Comparison of ENCODE assay signal across 8 cellular contexts in genomic region chr4:48780867-48781219, GRCh38. TPM values are rescaled to one million over a fixed set of nuclear protein-coding genes. Genes with fewer than 3 reads are reported as not detected.
DNase-seq lines count a peak whose midpoint lies in the region; ATAC-seq and TF ChIP-seq lines count a peak whose summit lies in the region.

No MANE protein-coding gene starts in this region.

- no peaks in the 10 kb centered on the region for H3K27me3 ChIP-seq in endocrine pancreas (ENCODE audit: control insufficient read depth, insufficient read depth, low read length)

- no peaks in the 10 kb centered on the region for H3K9me3 ChIP-seq in endocrine pancreas (ENCODE audit: control insufficient read depth, low read length)

- peaks cover 10 to 41% (median 37%) of the 10 kb centered on the region in 4 donors for H3K4me1 Mint-ChIP-seq in naive thymus-derived CD8-positive, alpha-beta T cell
- H3K4me1 Mint-ChIP-seq in type B pancreatic cell (ENCODE audit: unreplicated experiment) = peaks cover 45% of the 10 kb centered on the region

- H3K36me3 Mint-ChIP-seq in naive thymus-derived CD8-positive, alpha-beta T cell = peaks cover 0 to 2% (median 0%) of the 10 kb centered on the region in 3 donors
- no peaks in the 10 kb centered on the region for H3K36me3 Mint-ChIP-seq in type B pancreatic cell

- TF ChIP-seq CTCF in AG10803 (conservative IDR thresholded peaks at IDR 0.05; ENCODE audit: low read length) = no peak
- no peak for TF ChIP-seq CTCF in type B pancreatic cell (conservative IDR thresholded peaks at IDR 0.05)

- POLR2A ChIA-PET in naive thymus-derived CD8-positive, alpha-beta T cell (lab: Charles Lee) = interaction anchor here (0.8 to 2.9 kb wide), 8 partner anchors 13 to 866 kb away, joined by 3 to 22 read pairs (median 6); partner anchors contain the start of genes NFXL1, OCIAD1, OCIAD2 and SLAIN2

- H3K4me3 ChIP-seq in AG10803 (ENCODE audit: low read length) = peak overlapping the region; percentile 68
- peak overlapping the region; percentile 84 for H3K4me3 ChIP-seq in Jurkat, Clone E6-1 (ENCODE audit: low read length)
- peak overlapping the region; percentile 99 for H3K4me3 ChIP-seq in endocrine pancreas (ENCODE audit: control insufficient read depth, insufficient read depth, low read length)

- no peaks in the 10 kb centered on the region for H3K36me3 ChIP-seq in endocrine pancreas (ENCODE audit: control insufficient read depth, insufficient read depth, low read length)

- peak overlapping the region; percentile 58 to 97 (median 90) for H3K27ac Mint-ChIP-seq in naive thymus-derived CD8-positive, alpha-beta T cell
- H3K27ac Mint-ChIP-seq in type B pancreatic cell = peak overlapping the region; percentile 91

- H3K9me3 Mint-ChIP-seq in naive thymus-derived CD8-positive, alpha-beta T cell = no peaks in the 10 kb centered on the region
- H3K9me3 Mint-ChIP-seq in type B pancreatic cell = no peaks in the 10 kb centered on the region

- no peak for ATAC-seq in naive thymus-derived CD8-positive, alpha-beta T cell
- ATAC-seq in GM21390 (IDR thresholded peaks at IDR 0.05; ENCODE audit: unreplicated experiment) = no peak

- DNase-seq in AG10803 (ENCODE audit: low read depth) (no peak), type B pancreatic cell (ENCODE audit: extremely low spot score, unreplicated experiment) (no peak), GOT3 (lab: John Stamatoyannopoulos, UW) (no peak)
- no peak for DNase-seq in Jurkat, Clone E6-1 (ENCODE audit: low read depth, low spot score)
- DNase-seq in activated CD4-positive, alpha-beta T cell treated with anti-CD3 and anti-CD28 coated beads for 24 hours (ENCODE audit: low read depth in 2 of 2) = peak; percentile 4 to 22
- peak; percentile 12 to 75 (median 39) for DNase-seq in naive thymus-derived CD8-positive, alpha-beta T cell

- H3K9ac ChIP-seq in endocrine pancreas (ENCODE audit: control insufficient read depth, insufficient read depth, low read length) = peak overlapping the region; percentile 93

- peaks cover 24% of the 10 kb centered on the region for H3K4me1 ChIP-seq in endocrine pancreas (ENCODE audit: control insufficient read depth, insufficient read depth, low read length)

- H3K27me3 Mint-ChIP-seq in naive thymus-derived CD8-positive, alpha-beta T cell = no peaks in the 10 kb centered on the region
- H3K27me3 Mint-ChIP-seq in type B pancreatic cell = no peaks in the 10 kb centered on the region

- H3K4me3 Mint-ChIP-seq in naive thymus-derived CD8-positive, alpha-beta T cell = peak overlapping the region; percentile 86 to 96 (median 92)
- H3K4me3 Mint-ChIP-seq in type B pancreatic cell = peak overlapping the region; percentile 92

RNA-seq across cellular contexts. Expression of gene FRYL, which starts 0.8 kb away (rescaled TPM):
- polyA plus RNA-seq in Jurkat, Clone E6-1 (2012; ENCODE audit: insufficient read depth, insufficient read length) = 41.2 TPM
- 100 to 1,000 TPM; 111 to 119 TPM for total RNA-seq in naive thymus-derived CD8-positive, alpha-beta T cell
- 10 to 100 TPM; 31.4 to 36.4 (median 31.6) TPM for polyA plus RNA-seq in naive thymus-derived CD8-positive, alpha-beta T cell
- total RNA-seq in type B pancreatic cell (ENCODE audit: low replicate concordance) = 43.1 and 50.0 TPM in 2 replicates

RNA-seq across cellular contexts. Expression of gene OCIAD1, which starts 50.0 kb away (rescaled TPM):
- 128 TPM for polyA plus RNA-seq in Jurkat, Clone E6-1 (2012; ENCODE audit: insufficient read depth, insufficient read length)
- 100 to 1,000 TPM; 125 to 131 TPM for total RNA-seq in naive thymus-derived CD8-positive, alpha-beta T cell
- 100 to 1,000 TPM; 172 to 191 (median 188) TPM for polyA plus RNA-seq in naive thymus-derived CD8-positive, alpha-beta T cell
- total RNA-seq in type B pancreatic cell (ENCODE audit: low replicate concordance) = 132 and 148 TPM in 2 replicates

Comparison
In these comparisons a context has a peak if more than half of its experiments do, and no peak if none do; other contexts are left out.
1. DNase-seq: peak in activated CD4-positive, alpha-beta T cell treated with anti-CD3 and anti-CD28 coated beads for 24 hours (2 of 2) and naive thymus-derived CD8-positive, alpha-beta T cell (10 of 10); none in AG10803 (single experiment), Jurkat, Clone E6-1 (single experiment), type B pancreatic cell (single experiment) and GOT3 (single experiment).
2. Peak in every context shown above with its lines, with median percentiles within 50 percentile points of each other: H3K4me3 ChIP-seq.